8 cellular contexts compared by ENCODE assay signal in genomic region chr16:4272114-4272954, GRCh38. TPM values are rescaled to one million over a fixed set of nuclear protein-coding genes. Genes with fewer than 3 reads are reported as not detected.
DNase-seq lines count a peak whose midpoint lies in the region; ATAC-seq and TF ChIP-seq lines count a peak whose summit lies in the region.

No MANE protein-coding gene starts in this region.

- H3K9me3 ChIP-seq in HUES48 (ENCODE audit: control insufficient read depth, insufficient read depth, low read length) (no peaks in the 10 kb centered on the region), endodermal cell (ENCODE audit: control insufficient read depth, low read length) (no peaks in the 10 kb centered on the region), testis (no peaks in the 10 kb centered on the region)

- peak; percentile 40 for TF ChIP-seq POLR2A in GM18526 (IDR thresholded peaks at IDR 0.05; ENCODE audit: extremely low read depth, insufficient read length)
- no peak for TF ChIP-seq POLR2A in testis (IDR thresholded peaks at IDR 0.05)

- no peaks in the 10 kb centered on the region for H3K36me3 Mint-ChIP-seq in T-helper 1 cell treated with Interleukin-12 subunit alpha and Interleukin-12 subunit beta and Interleukin-4 antibody, amounts not matched to agents 30 μg/mL and 1 μg/mL, for 36 hours (ENCODE audit: low read depth)
- peaks cover 7% of the 10 kb centered on the region for H3K36me3 Mint-ChIP-seq in endodermal cell (ENCODE audit: low read depth)
- H3K36me3 Mint-ChIP-seq in memory B cell = no peaks in the 10 kb centered on the region

- no peak for TF ChIP-seq CTCF in C4-2B (conservative IDR thresholded peaks at IDR 0.05)
- no peak for TF ChIP-seq CTCF in endodermal cell (conservative IDR thresholded peaks at IDR 0.05)
- no peak for TF ChIP-seq CTCF in testis (IDR thresholded peaks at IDR 0.05)

- peak overlapping the region; percentile 92 for H3K4me3 Mint-ChIP-seq in T-helper 1 cell treated with Interleukin-12 subunit alpha and Interleukin-12 subunit beta and Interleukin-4 antibody, amounts not matched to agents 30 μg/mL and 1 μg/mL, for 36 hours
- H3K4me3 Mint-ChIP-seq in endodermal cell (peak overlapping the region; percentile 82), memory B cell (peak overlapping the region; percentile 97)

- intact Hi-C loops in testis (cut with DNase I; ENCODE audit: low total_unique reads) = no loop called here

- DNase-seq in endodermal cell (peak; percentile 84), memory B cell (ENCODE audit: low spot score in 2 of 2) (peak in 1 of 2 donors; percentile 43), testis (peak; percentile 59), cortex of kidney (lab: John Stamatoyannopoulos, UW) (no peak)

- H3K9me3 Mint-ChIP-seq in T-helper 1 cell treated with Interleukin-12 subunit alpha and Interleukin-12 subunit beta and Interleukin-4 antibody, amounts not matched to agents 30 μg/mL and 1 μg/mL, for 36 hours = no peaks in the 10 kb centered on the region
- H3K9me3 Mint-ChIP-seq in endodermal cell (no peaks in the 10 kb centered on the region), memory B cell (no peaks in the 10 kb centered on the region)

- no peaks in the 10 kb centered on the region for H3K27me3 Mint-ChIP-seq in T-helper 1 cell treated with Interleukin-12 subunit alpha and Interleukin-12 subunit beta and Interleukin-4 antibody, amounts not matched to agents 30 μg/mL and 1 μg/mL, for 36 hours (ENCODE audit: low read depth)
- H3K27me3 Mint-ChIP-seq in endodermal cell (ENCODE audit: insufficient read depth) (no peaks in the 10 kb centered on the region), memory B cell (no peaks in the 10 kb centered on the region)

- 0% methylated on average over 8 to 52 of the region's 79 CpGs for WGBS in endodermal cell (ENCODE audit: insufficient coverage in 1 of 2, insufficient read length in 1 of 2), 2 experiments
- 1% methylated on average over 11 to 64 of the region's 79 CpGs for WGBS in testis, 2 donors

- H3K36me3 ChIP-seq in HUES48 (ENCODE audit: control insufficient read depth, insufficient read depth, low read length) = 0 out of 2 replicates have a peak, but pooled peaks cover 3% of the 10 kb centered on the region
- H3K36me3 ChIP-seq in endodermal cell (ENCODE audit: control insufficient read depth, insufficient read depth, low read length) = no peaks in the 10 kb centered on the region
- no peaks in the 10 kb centered on the region for H3K36me3 ChIP-seq in testis (ENCODE audit: low read depth, missing control alignments)

- no peaks in the 10 kb centered on the region for H3K27me3 ChIP-seq in HUES48 (ENCODE audit: control insufficient read depth, insufficient read depth, low read length)
- H3K27me3 ChIP-seq in endodermal cell (ENCODE audit: control insufficient read depth, insufficient read depth, low read length, poor library complexity, severe bottlenecking) = no peaks in the 10 kb centered on the region
- H3K27me3 ChIP-seq in testis = no peaks in the 10 kb centered on the region

- H3K4me1 ChIP-seq in HUES48 (ENCODE audit: control insufficient read depth, insufficient read depth, low read length) = peaks cover 10% of the 10 kb centered on the region; the same call in 1 of the 2 replicates
- no peaks in the 10 kb centered on the region for H3K4me1 ChIP-seq in endodermal cell (ENCODE audit: control insufficient read depth, insufficient read depth, low read length)
- H3K4me1 ChIP-seq in testis = peaks cover 5% of the 10 kb centered on the region

- H3K4me1 Mint-ChIP-seq in T-helper 1 cell treated with Interleukin-12 subunit alpha and Interleukin-12 subunit beta and Interleukin-4 antibody, amounts not matched to agents 30 μg/mL and 1 μg/mL, for 36 hours (ENCODE audit: low read depth) = peaks cover 10% of the 10 kb centered on the region
- H3K4me1 Mint-ChIP-seq in endodermal cell (peaks cover 2% of the 10 kb centered on the region), memory B cell (peaks cover 4% of the 10 kb centered on the region)

- H3K9ac ChIP-seq in HUES48 (ENCODE audit: low read depth, low read length) (peak overlapping the region; percentile 93), endodermal cell (ENCODE audit: extremely low read depth, low read length, poor library complexity, severe bottlenecking) (peak overlapping the region; percentile 79)

- peak overlapping the region; percentile 95 for H3K27ac ChIP-seq in C4-2B
- H3K27ac ChIP-seq in HUES48 (ENCODE audit: low read depth, low read length) = peak overlapping the region; percentile 98
- peak overlapping the region; percentile 87 for H3K27ac ChIP-seq in endodermal cell (ENCODE audit: low read depth, low read length)
- H3K27ac ChIP-seq in testis = peak overlapping the region; percentile 70 to 88

- H3K4me3 ChIP-seq in HUES48 (ENCODE audit: low read depth, low read length) = peak overlapping the region; percentile 91
- peak overlapping the region; percentile 83 for H3K4me3 ChIP-seq in endodermal cell (ENCODE audit: low read length)
- H3K4me3 ChIP-seq in testis = peak overlapping the region; percentile 84 to 90

- peak; percentile 22 for ATAC-seq in memory B cell (ENCODE audit: low read depth)

- H3K27ac Mint-ChIP-seq in T-helper 1 cell treated with Interleukin-12 subunit alpha and Interleukin-12 subunit beta and Interleukin-4 antibody, amounts not matched to agents 30 μg/mL and 1 μg/mL, for 36 hours = peak overlapping the region; percentile 90
- peak overlapping the region; percentile 92 for H3K27ac Mint-ChIP-seq in endodermal cell
- peak overlapping the region; percentile 97 for H3K27ac Mint-ChIP-seq in memory B cell

RNA-seq across cellular contexts. Expression of gene TFAP4, which starts 0.5 kb away (rescaled TPM):
- total RNA-seq in endodermal cell = 10 to 100 TPM; 28.2 to 30.1 TPM
- polyA plus RNA-seq in endodermal cell (2013, experiment 1 of 2) = 23.3 TPM
- 19.3 TPM for polyA plus RNA-seq in endodermal cell (2013, experiment 2 of 2)
- total RNA-seq in testis = 1 to 10 TPM; 3.1 to 4.8 TPM
- polyA plus RNA-seq in testis (ENCODE audit: insufficient read depth, low read depth, low replicate concordance) = 2.7 TPM

RNA-seq across cellular contexts. Expression of gene SRL, which starts 30.5 kb away (rescaled TPM):
- total RNA-seq in endodermal cell = not detected
- 3.6 TPM for polyA plus RNA-seq in endodermal cell (2013, experiment 1 of 2)
- polyA plus RNA-seq in endodermal cell (2013, experiment 2 of 2) = 2.6 TPM
- 1 to 10 TPM; 1.5 to 2.5 TPM for total RNA-seq in testis
- 4.7 TPM for polyA plus RNA-seq in testis (ENCODE audit: insufficient read depth, low read depth, low replicate concordance)

RNA-seq across cellular contexts. Expression of gene GLIS2, which starts 43.5 kb away (rescaled TPM):
- total RNA-seq in endodermal cell = 10 to 100 TPM in 1 of 2 donors, 1 to 10 TPM in 1; 9.1 to 13.2 TPM
- 16.6 TPM for polyA plus RNA-seq in endodermal cell (2013, experiment 1 of 2)
- polyA plus RNA-seq in endodermal cell (2013, experiment 2 of 2) = 15.6 TPM
- total RNA-seq in testis = 1 to 10 TPM; 4.8 to 6.7 TPM
- polyA plus RNA-seq in testis (ENCODE audit: insufficient read depth, low read depth, low replicate concordance) = 15.0 TPM

Comparison
In these comparisons a context has a peak if more than half of its experiments do, and no peak if none do; other contexts are left out.
1. RNA of gene TFAP4, which starts 0.5 kb away (total RNA-seq): 28.2 to 30.1 TPM in endodermal cell; 3.1 to 4.8 TPM in testis; every median in the first group is over 4 times any median in the second.
2. Peak in every context shown above with its lines, with median percentiles within 50 percentile points of each other: H3K27ac ChIP-seq, H3K4me3 ChIP-seq, H3K27ac Mint-ChIP-seq and H3K4me3 Mint-ChIP-seq.